In the genomic region with DNA sequence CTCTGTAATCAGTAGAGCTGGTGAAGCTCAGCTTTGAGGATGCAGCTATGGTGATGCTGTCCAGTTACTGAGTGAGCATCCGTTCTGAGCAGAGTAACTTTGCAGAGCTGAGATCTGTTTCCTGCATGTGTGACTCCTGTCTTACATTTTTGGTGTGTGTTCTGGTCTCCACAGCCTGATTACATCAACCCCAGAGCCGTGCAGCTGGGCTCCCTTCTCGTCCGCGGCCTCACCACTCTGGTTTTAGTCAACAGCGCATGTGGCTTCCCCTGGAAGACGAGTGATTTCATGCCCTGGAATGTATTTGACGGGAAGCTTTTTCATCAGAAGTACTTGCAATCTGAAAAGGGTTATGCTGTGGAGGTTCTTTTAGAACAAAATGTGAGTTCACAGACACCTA, we compare ENCODE assay signal across 25 cellular contexts.
DNase-seq lines count a peak whose midpoint lies in the region; ATAC-seq and TF ChIP-seq lines count a peak whose summit lies in the region.
"Had no signal": no experiment of that assay in that cellular context is flagged by ENCODE, and none has a peak within 500 bp of the region (broad histone marks: within the 10 kb centered on the region; RNA-seq: fewer than 3 reads in every experiment).

No MANE protein-coding gene starts in this region.

- H3T11ph ChIP-seq in H9 (ENCODE audit: low read length) = no peak overlapping the region

- peaks cover 1 to 8% (median 6%) of the 10 kb centered on the region in 3 experiments for H3K36me3 Mint-ChIP-seq in H9 (ENCODE audit: insufficient read depth in 1 of 3, low read depth in 3 of 3)

- H3K14ac ChIP-seq in H9 (ENCODE audit: insufficient read depth, low read length) = no peak overlapping the region

- H3K27me3 ChIP-seq in mammary epithelial cell (ENCODE audit: insufficient read depth, low read length) (no peaks in the 10 kb centered on the region), breast epithelium (no peaks in the 10 kb centered on the region), A673 (replicated peaks; ENCODE audit: insufficient read depth, low read depth, low read length, poor library complexity) (no peaks in the 10 kb centered on the region), H9 (ENCODE audit: insufficient read depth, low read length) (no peaks in the 10 kb centered on the region)
- H3K27me3 ChIP-seq: adrenal gland, neutrophil had no signal

- H4K91ac ChIP-seq in H9 (ENCODE audit: insufficient read length, low read depth, low read length) = no peak overlapping the region

- H3K9me3 Mint-ChIP-seq in H9 = no peaks in the 10 kb centered on the region
- H3K9me3 Mint-ChIP-seq: activated CD4-positive, alpha-beta memory T cell treated with anti-CD3 and anti-CD28 coated beads, Interleukin-2, amount 10 ng/mL, durations not matched to agents 7 days and 5 days; CD4-positive, CD25-positive, alpha-beta regulatory T cell; central memory CD8-positive, alpha-beta T cell; type B pancreatic cell had no signal

- H3K4me2 ChIP-seq in mammary epithelial cell (ENCODE audit: insufficient read depth, low read depth, low read length) (no peak overlapping the region), H9 (ENCODE audit: insufficient read depth, insufficient read length, low read length) (no peak overlapping the region)

- H4K5ac ChIP-seq in H9 (ENCODE audit: insufficient read length, low read depth, low read length) = no peak overlapping the region

- POLR2A ChIA-PET in A673 (lab: Charles Lee; ENCODE audit: low non-redundant PET) = no interaction called here

- WGBS in mammary epithelial cell (ENCODE audit: low coverage, missing lambda C conversion rate) = 61% methylated on average over 8 of the region's 8 CpGs
- WGBS in H9 (ENCODE audit: extremely low coverage, insufficient read length, low lambda C conversion rate) = no CpG with 5 or more reads among the region's 8 CpGs

- no peak overlapping the region for H2BK12ac ChIP-seq in H9 (ENCODE audit: insufficient read length, low read depth, low read length)

- no peak overlapping the region for H3K4me3 ChIP-seq in mammary epithelial cell (replicated peaks in 1 of 3; ENCODE audit: insufficient read depth in 1 of 3, low read depth in 2 of 3, low read length in 3 of 3)
- no peak overlapping the region for H3K4me3 ChIP-seq in breast epithelium
- H3K4me3 ChIP-seq in astrocyte of the spinal cord (ENCODE audit: low read depth, low read length) = no peak overlapping the region
- no peak overlapping the region for H3K4me3 ChIP-seq in fibroblast of villous mesenchyme (ENCODE audit: low read depth, low read length)
- H3K4me3 ChIP-seq in A673 (ENCODE audit: low read depth, low read length, poor library complexity, severe bottlenecking) = no peak overlapping the region
- H3K4me3 ChIP-seq: adrenal gland, GM12878, lung had no signal

- H2AFZ ChIP-seq in mammary epithelial cell (ENCODE audit: low read depth, low read length) (peak overlapping the region; percentile 2), H9 (ENCODE audit: low read length) (no peak overlapping the region)

- peaks cover 4 to 15% of the 10 kb centered on the region in 2 experiments for H3K4me1 Mint-ChIP-seq in H9
- H3K4me1 Mint-ChIP-seq: activated CD4-positive, alpha-beta memory T cell treated with anti-CD3 and anti-CD28 coated beads, Interleukin-2, amount 10 ng/mL, durations not matched to agents 7 days and 5 days; central memory CD8-positive, alpha-beta T cell had no signal

- BruUV-seq in mammary epithelial cell (replicated peaks; lab: Mats Ljungman, UMichigan) (no TSS peak), A673 (replicated peaks; lab: Mats Ljungman, UMichigan) (no TSS peak)

- H3K4me1 ChIP-seq in mammary epithelial cell (ENCODE audit: insufficient read depth, low read length) (peaks cover 14% of the 10 kb centered on the region), breast epithelium (no peaks in the 10 kb centered on the region), A673 (ENCODE audit: insufficient read depth, low read length, poor library complexity, severe bottlenecking) (peaks cover 13% of the 10 kb centered on the region), H9 (ENCODE audit: insufficient read depth, low read length) (no peaks in the 10 kb centered on the region)
- H3K4me1 ChIP-seq: adrenal gland had no signal

- H3K18ac ChIP-seq in H9 (ENCODE audit: insufficient read length, low read depth, low read length) = no peak overlapping the region

- intact Hi-C loops in mammary epithelial cell (cut with micrococcal nuclease) = no loop called here
- intact Hi-C loops in breast epithelium (cut with DNase I; ENCODE audit: low total_unique reads) = no loop called here
- intact Hi-C loops in A673 (cut with micrococcal nuclease; ENCODE audit: unreplicated experiment) = no loop called here

- no peaks in the 10 kb centered on the region for H3K23me2 ChIP-seq in H9 (ENCODE audit: insufficient read length, low read depth, low read length, poor library complexity, severe bottlenecking)

- H3K9me3 ChIP-seq in mammary epithelial cell (replicated peaks; ENCODE audit: insufficient read depth, low read length) (no peaks in the 10 kb centered on the region), breast epithelium (no peaks in the 10 kb centered on the region), A673 (ENCODE audit: low read depth, low read length, poor library complexity, severe bottlenecking) (no peaks in the 10 kb centered on the region), H9 (ENCODE audit: control insufficient read depth, low read depth, low read length) (no peaks in the 10 kb centered on the region)
- H3K9me3 ChIP-seq: adrenal gland, neutrophil had no signal

- ATAC-seq in GM19023 (IDR thresholded peaks at IDR 0.05; ENCODE audit: unreplicated experiment) = no peak
- no peak for ATAC-seq in HG03342 (IDR thresholded peaks at IDR 0.05; ENCODE audit: unreplicated experiment)
- ATAC-seq: GM12878, PC-3 had no signal

- H3K79me1 ChIP-seq in H9 (ENCODE audit: insufficient read depth, low read depth, low read length, poor library complexity, severe bottlenecking) = no peaks in the 10 kb centered on the region

- H3K9ac ChIP-seq in mammary epithelial cell (ENCODE audit: insufficient read depth, low read length) (no peak overlapping the region), H9 (ENCODE audit: extremely low read depth, insufficient read length, low read length) (no peak overlapping the region)

- H3K4ac ChIP-seq in H9 (ENCODE audit: low read depth, low read length) = no peak overlapping the region

- H4K20me1 ChIP-seq in mammary epithelial cell (ENCODE audit: insufficient read depth, low read length) = no peaks in the 10 kb centered on the region
- H4K20me1 ChIP-seq in H9 (ENCODE audit: control insufficient read depth, insufficient read depth, insufficient read length) = no peaks in the 10 kb centered on the region

- no peak overlapping the region for H3K56ac ChIP-seq in H9 (ENCODE audit: insufficient read length, low read depth, low read length)

- no peak overlapping the region for H2BK15ac ChIP-seq in H9 (ENCODE audit: low read depth, low read length)

- no peak for TF ChIP-seq POLR2A in breast epithelium (IDR thresholded peaks at IDR 0.05)

- H3K27ac Mint-ChIP-seq in H9 = no peak overlapping the region; a peak in 2 of 7 replicates
- H3K27ac Mint-ChIP-seq: activated CD4-positive, alpha-beta memory T cell treated with anti-CD3 and anti-CD28 coated beads, Interleukin-2, amount 10 ng/mL, durations not matched to agents 7 days and 5 days; CD4-positive, CD25-positive, alpha-beta regulatory T cell; type B pancreatic cell had no signal

- peaks cover 4% of the 10 kb centered on the region for H3K36me3 ChIP-seq in mammary epithelial cell (ENCODE audit: insufficient read depth, low read length)
- peaks cover 4% of the 10 kb centered on the region for H3K36me3 ChIP-seq in breast epithelium
- no peaks in the 10 kb centered on the region for H3K36me3 ChIP-seq in A673 (ENCODE audit: insufficient read depth, low read length, poor library complexity, severe bottlenecking)

- dilution Hi-C loops in mammary epithelial cell (cut with HindIII; ENCODE audit: low sequenced_read_pairs) = loop anchor here (5.0 kb wide), 1 partner anchor 56 kb away; no protein-coding TSS in a partner anchor

- H2BK5ac ChIP-seq in H9 (ENCODE audit: insufficient read length, low read length) = no peak overlapping the region

- no peak overlapping the region for H4K8ac ChIP-seq in H9 (replicated peaks; ENCODE audit: insufficient read length, low read depth, low read length)

- no peaks in the 10 kb centered on the region; the same call in 1 of the 2 replicates for H3K27me3 Mint-ChIP-seq in H9 (ENCODE audit: low read depth)
- H3K27me3 Mint-ChIP-seq: activated CD4-positive, alpha-beta memory T cell treated with anti-CD3 and anti-CD28 coated beads, Interleukin-2, amount 10 ng/mL, durations not matched to agents 7 days and 5 days; CD4-positive, CD25-positive, alpha-beta regulatory T cell; central memory CD8-positive, alpha-beta T cell; type B pancreatic cell had no signal

- H3K23ac ChIP-seq in H9 (ENCODE audit: insufficient read length, low read depth, low read length) = no peak overlapping the region

- no peak overlapping the region for H3K27ac ChIP-seq in mammary epithelial cell (ENCODE audit: insufficient read depth, low read depth, low read length)
- no peak overlapping the region for H3K27ac ChIP-seq in breast epithelium
- no peak overlapping the region for H3K27ac ChIP-seq in A673 (ENCODE audit: low read depth, low read length, poor library complexity, severe bottlenecking)
- H3K27ac ChIP-seq in H9 (ENCODE audit: insufficient read length, low read depth, low read length) = no peak overlapping the region
- H3K27ac ChIP-seq: adrenal gland, neutrophil had no signal

- TF ChIP-seq CTCF in mammary epithelial cell (conservative IDR thresholded peaks at IDR 0.05 in 1 of 2, IDR thresholded peaks at IDR 0.05 in 1 of 2; ENCODE audit: extremely low read depth in 1 of 2, insufficient read depth in 1 of 2, low read depth in 1 of 2, low read length in 2 of 2) (no peak), breast epithelium (IDR thresholded peaks at IDR 0.05) (no peak), astrocyte of the spinal cord (IDR thresholded peaks at IDR 0.05; ENCODE audit: low read depth, low read length) (no peak), fibroblast of villous mesenchyme (IDR thresholded peaks at IDR 0.05; ENCODE audit: insufficient read depth, low read depth, low read length) (no peak), A673 (conservative IDR thresholded peaks at IDR 0.05; ENCODE audit: low read depth, low read length) (no peak), H9 (conservative IDR thresholded peaks at IDR 0.05) (no peak)

- H2BK120ac ChIP-seq in H9 (ENCODE audit: low read depth, low read length, poor library complexity, severe bottlenecking) = no peak overlapping the region

- H3K4me3 Mint-ChIP-seq in H9 = no peak overlapping the region
- H3K4me3 Mint-ChIP-seq: activated CD4-positive, alpha-beta memory T cell treated with anti-CD3 and anti-CD28 coated beads, Interleukin-2, amount 10 ng/mL, durations not matched to agents 7 days and 5 days; CD4-positive, CD25-positive, alpha-beta regulatory T cell; central memory CD8-positive, alpha-beta T cell; type B pancreatic cell had no signal

- H3K79me2 ChIP-seq in mammary epithelial cell (ENCODE audit: insufficient read depth, low read length) = no peaks in the 10 kb centered on the region
- H3K79me2 ChIP-seq in H9 (ENCODE audit: insufficient read depth, low read length) = no peaks in the 10 kb centered on the region

- CTCF ChIA-PET in mammary epithelial cell (lab: Charles Lee; ENCODE audit: low non-redundant PET) = no interaction called here
- CTCF ChIA-PET in A673 (lab: Charles Lee) = no interaction called here

- no peak overlapping the region for H2AK5ac ChIP-seq in H9 (ENCODE audit: insufficient read length, low read length)

- in situ Hi-C loops in mammary epithelial cell (cut with MboI; ENCODE audit: low sequenced_read_pairs in 2 of 2) = no loop called here
- in situ Hi-C loops in astrocyte of the spinal cord (cut with HindIII; ENCODE audit: low sequenced_read_pairs) = no loop called here

- H2BK20ac ChIP-seq in H9 (ENCODE audit: low read depth, low read length, poor library complexity, severe bottlenecking) = no peak overlapping the region

- DNase-seq in mammary epithelial cell = no peak
- DNase-seq in breast epithelium (ENCODE audit: low spot score in 2 of 2) = no peak
- peak; percentile 27 for DNase-seq in astrocyte of the spinal cord (ENCODE audit: low read depth, low spot score)
- peak; percentile 76 for DNase-seq in fibroblast of villous mesenchyme (ENCODE audit: low read depth)
- DNase-seq in A673 (ENCODE audit: low spot score) = no peak
- no peak for DNase-seq in H9
- DNase-seq: activated CD4-positive, alpha-beta memory T cell treated with anti-CD3 and anti-CD28 coated beads, Interleukin-2, amount 10 ng/mL, durations not matched to agents 7 days and 5 days; activated gamma-delta T cell treated with Interleukin-2 at 50 U/mL for 16 hours; adrenal gland; CD4-positive, CD25-positive, alpha-beta regulatory T cell; DMS 273 treated with DMSO at 0.1 percent for 48 hours; GF-D8; kidney glomerular epithelial cell; NCI-H2081; NCI-H446; PC-3; Right ventricle myocardium superior; SW 1271 had no signal

Comparison
In these comparisons a context has a peak if more than half of its experiments do, and no peak if none do; other contexts are left out.
1. DNase-seq: peak in astrocyte of the spinal cord (single experiment) and fibroblast of villous mesenchyme (single experiment); none in mammary epithelial cell (single experiment), breast epithelium (0 of 2), A673 (single experiment) and H9 (single experiment).